ENCODE assay signal across 8 cellular contexts in genomic region chr1:184982002-184982954, GRCh38. TPM values are rescaled to one million over a fixed set of nuclear protein-coding genes. Genes with fewer than 3 reads are reported as not detected.
DNase-seq lines count a peak whose midpoint lies in the region; ATAC-seq and TF ChIP-seq lines count a peak whose summit lies in the region.

No MANE protein-coding gene starts in this region.

- no peak overlapping the region for H3K4me3 ChIP-seq in GM12875 (ENCODE audit: low read depth, low read length)
- H3K4me3 ChIP-seq in cardiac muscle cell = no peak overlapping the region

- CTCF ChIA-PET in activated naive CD4-positive, alpha-beta T cell treated with anti-CD3 and anti-CD28 coated beads, Interleukin-2, amount 10 ng/mL, durations not matched to agents 7 days and 5 days (lab: Charles Lee) = interaction anchor here (0.6 to 13.9 kb wide), 19 partner anchors 8 to 699 kb away, joined by 3 to 165 read pairs (median 5); partner anchors contain the start of genes NIBAN1 and RNF2

- ATAC-seq in HG02610 (IDR thresholded peaks at IDR 0.05; ENCODE audit: unreplicated experiment) (peak; percentile 94), HG03097 (IDR thresholded peaks at IDR 0.05; ENCODE audit: low FRiP score, unreplicated experiment) (no peak)

- peak; percentile 70 for DNase-seq in NCI-H1048 (lab: John Stamatoyannopoulos, UW)
- peak; percentile 98 for DNase-seq in SKM-1 treated with dmso at 0.1 percent for 144 hours (lab: John Stamatoyannopoulos, UW; ENCODE audit: unreplicated experiment)
- peak; percentile 83 for DNase-seq in activated naive CD4-positive, alpha-beta T cell treated with anti-CD3 and anti-CD28 coated beads, Interleukin-2, amount 10 ng/mL, durations not matched to agents 7 days and 5 days
- DNase-seq in cardiac muscle cell (ENCODE audit: low read depth in 1 of 2, low spot score in 1 of 2) = peak; percentile 77 to 85
- peak; percentile 30 for DNase-seq in retina

- no peaks in the 10 kb centered on the region for H3K36me3 ChIP-seq in cardiac muscle cell

- H3K27me3 ChIP-seq in cardiac muscle cell = peaks cover 36% of the 10 kb centered on the region

- no peaks in the 10 kb centered on the region for H3K9me3 ChIP-seq in cardiac muscle cell (ENCODE audit: low read depth)

- TF ChIP-seq CTCF in GM12875 (IDR thresholded peaks at IDR 0.05; ENCODE audit: borderline replicate concordance, insufficient read depth, low read depth, low read length) (peak; percentile 87), cardiac muscle cell (IDR thresholded peaks at IDR 0.05; ENCODE audit: low read depth, low read length) (peak; percentile 97)

- H3K4me1 Mint-ChIP-seq in activated naive CD4-positive, alpha-beta T cell treated with anti-CD3 and anti-CD28 coated beads, Interleukin-2, amount 10 ng/mL, durations not matched to agents 7 days and 5 days = peaks cover 7% of the 10 kb centered on the region

- H3K27ac ChIP-seq in cardiac muscle cell = no peak overlapping the region

- no peaks in the 10 kb centered on the region for H3K36me3 Mint-ChIP-seq in activated naive CD4-positive, alpha-beta T cell treated with anti-CD3 and anti-CD28 coated beads, Interleukin-2, amount 10 ng/mL, durations not matched to agents 7 days and 5 days

- H3K4me1 ChIP-seq in cardiac muscle cell (ENCODE audit: low read depth) = no peaks in the 10 kb centered on the region

- no peak overlapping the region for H3K27ac Mint-ChIP-seq in activated naive CD4-positive, alpha-beta T cell treated with anti-CD3 and anti-CD28 coated beads, Interleukin-2, amount 10 ng/mL, durations not matched to agents 7 days and 5 days

- no peak overlapping the region for H3K4me3 Mint-ChIP-seq in activated naive CD4-positive, alpha-beta T cell treated with anti-CD3 and anti-CD28 coated beads, Interleukin-2, amount 10 ng/mL, durations not matched to agents 7 days and 5 days

- no peaks in the 10 kb centered on the region for H3K9me3 Mint-ChIP-seq in activated naive CD4-positive, alpha-beta T cell treated with anti-CD3 and anti-CD28 coated beads, Interleukin-2, amount 10 ng/mL, durations not matched to agents 7 days and 5 days

- H3K27me3 Mint-ChIP-seq in activated naive CD4-positive, alpha-beta T cell treated with anti-CD3 and anti-CD28 coated beads, Interleukin-2, amount 10 ng/mL, durations not matched to agents 7 days and 5 days = peaks cover 28% of the 10 kb centered on the region

RNA-seq across cellular contexts. Expression of gene NIBAN1, which starts 8.0 kb away (rescaled TPM):
- total RNA-seq in cardiac muscle cell = 0.66 and 1.2 TPM in 2 replicates
- polyA plus RNA-seq in cardiac muscle cell = 0.05 and 1.2 TPM in 2 replicates

Comparison
In these comparisons a context has a peak if more than half of its experiments do, and no peak if none do; other contexts are left out.
1. DNase-seq: peak in every context shown above with its lines; median percentile 98 in SKM-1 treated with dmso at 0.1 percent for 144 hours; 83 in activated naive CD4-positive, alpha-beta T cell treated with anti-CD3 and anti-CD28 coated beads, Interleukin-2, amount 10 ng/mL, durations not matched to agents 7 days and 5 days; 81 in cardiac muscle cell; 70 in NCI-H1048; 30 in retina.